18 cellular contexts compared by ENCODE assay signal in the genomic region with DNA sequence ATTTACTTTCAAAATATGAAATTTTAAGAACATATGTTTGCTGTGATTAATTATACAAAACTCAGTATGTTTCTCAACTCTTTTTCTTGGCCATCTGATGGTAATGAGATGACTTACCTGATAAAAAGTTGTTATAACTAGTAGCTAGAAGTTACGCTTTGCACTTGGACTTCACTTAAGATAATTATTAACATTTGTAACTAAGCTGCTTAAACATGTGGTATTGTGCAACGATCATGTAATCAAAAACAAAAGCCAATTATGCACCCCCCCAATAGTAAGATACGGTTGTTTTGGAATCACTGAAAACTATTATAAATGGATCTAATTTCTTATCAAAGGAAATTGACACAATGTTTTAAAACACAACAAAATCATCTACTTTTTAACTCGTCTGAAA.
"Had no signal": no experiment of that assay in that cellular context is flagged by ENCODE, and none has a peak within 500 bp of the region (broad histone marks: within the 10 kb centered on the region; RNA-seq: fewer than 3 reads in every experiment).

No MANE protein-coding gene starts in this region.

- FAIRE-seq: keratinocyte, small intestine, urothelium cell line had no signal

- ATAC-seq: effector memory CD8-positive, alpha-beta T cell; foreskin keratinocyte; left colon; naive thymus-derived CD8-positive, alpha-beta T cell; psoas muscle; stimulated activated effector memory CD8-positive, alpha-beta T cell treated with anti-CD3 and anti-CD28 coated beads, Interleukin-12 subunit alpha, Interleukin-12 subunit beta, amount 100 ng/mL, for 72 hours; stimulated activated naive CD8-positive, alpha-beta T cell treated with anti-CD3 and anti-CD28 coated beads, Interleukin-15, Interleukin-2, amounts not matched to agents 100 U/mL and 50 U/mL, for 24 hours had no signal

- H3K9me3 ChIP-seq: neutrophil, psoas muscle, suprapubic skin, thyroid gland had no signal

- H3K4me1 ChIP-seq: foreskin keratinocyte, psoas muscle, suprapubic skin, thyroid gland had no signal

- DNase-seq: effector memory CD8-positive, alpha-beta T cell; erythroblast; foreskin keratinocyte; immature natural killer cell; left colon; mammary epithelial cell; naive thymus-derived CD8-positive, alpha-beta T cell; psoas muscle; small intestine; stimulated activated CD4-positive, alpha-beta T cell treated with anti-CD3 and anti-CD28 coated beads, Interleukin-4, amount 100 ng/mL, for 1 hour; stimulated activated CD8-positive, alpha-beta memory T cell treated with anti-CD3 and anti-CD28 coated beads, Interleukin-4, amount 100 ng/mL, for 48 hours; stimulated activated naive CD8-positive, alpha-beta T cell treated with anti-CD3 and anti-CD28 coated beads, Interleukin-15, Interleukin-2, amounts not matched to agents 100 U/mL and 50 U/mL, for 24 hours; thyroid gland had no signal

- H3K36me3 ChIP-seq: neutrophil, suprapubic skin, thyroid gland had no signal

- H3K27ac ChIP-seq: foreskin keratinocyte, neutrophil, psoas muscle, suprapubic skin, thyroid gland had no signal

- H3K4me3 ChIP-seq: psoas muscle, suprapubic skin, thyroid gland had no signal

- H3K27me3 ChIP-seq: foreskin keratinocyte, neutrophil, suprapubic skin, thyroid gland had no signal
